23 cellular contexts compared by ENCODE assay signal in the genomic region with DNA sequence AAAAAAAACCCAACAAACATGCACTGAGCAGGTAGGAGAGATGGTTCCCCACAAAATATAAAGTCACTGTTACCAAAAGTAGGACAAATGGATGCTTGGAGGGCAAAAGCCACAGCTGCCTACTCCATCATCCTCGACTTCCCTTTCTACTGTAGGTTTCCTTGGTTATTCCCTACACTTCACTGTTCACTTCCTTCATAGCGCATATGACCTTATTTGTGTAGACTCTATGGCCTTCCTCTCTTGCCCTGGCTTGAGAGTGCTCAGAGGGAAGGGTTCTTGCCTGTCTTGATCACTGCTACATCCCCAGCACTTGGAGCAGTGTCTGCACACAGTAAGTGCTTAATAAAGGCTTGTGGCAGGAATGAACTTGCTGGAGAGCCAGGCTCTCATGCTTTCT. TPM values are rescaled to one million over a fixed set of nuclear protein-coding genes. Genes with fewer than 3 reads are reported as not detected.
"Had no signal": no experiment of that assay in that cellular context is flagged by ENCODE, and none has a peak within 500 bp of the region (broad histone marks: within the 10 kb centered on the region; RNA-seq: fewer than 3 reads in every experiment).

No MANE protein-coding gene starts in this region.

- H3K4me3 ChIP-seq: MG63, SJSA1, SK-N-MC had no signal

- DNase-seq: Karpas-422, KG1, MG63, NCI-H1092 treated with DMSO at 0.1 percent for 48 hours, NCI-H1436, NCI-H187, NCI-H2029, NCI-H2081 treated with DMSO at 0.1 percent for 48 hours, NCI-H2171, NCI-H226, NCI-H446, NCI-H510A, NCI-H524 treated with DMSO at 0.1 percent for 48 hours, NCI-H69, NCI-H774, Right ventricle myocardium superior, RPMI8226, SIG-M5 had no signal

- H3K4me1 ChIP-seq: SJSA1 had no signal

- H3K27ac ChIP-seq: HL-60, SJSA1, SK-N-MC had no signal

- H3K27me3 ChIP-seq: MG63, SJSA1 had no signal

- H3K9me3 ChIP-seq: MG63, SJSA1 had no signal

- H3K36me3 ChIP-seq: MG63, SJSA1 had no signal

- FAIRE-seq: HTR-8/SVneo, RCC 7860 had no signal

RNA-seq across cellular contexts. Expression of a gene that starts 18.6 kb away (rescaled TPM):
- total RNA-seq: SJSA1 had no signal
